ENCODE assay signal across 16 cellular contexts in genomic region chr1:36766481-36766880, GRCh38.
DNase-seq lines count a peak whose midpoint lies in the region; ATAC-seq and TF ChIP-seq lines count a peak whose summit lies in the region.
"Had no signal": no experiment of that assay in that cellular context is flagged by ENCODE, and none has a peak within 500 bp of the region (broad histone marks: within the 10 kb centered on the region; RNA-seq: fewer than 3 reads in every experiment).

No MANE protein-coding gene starts in this region.

- H3K27ac Mint-ChIP-seq in GM23338 (no peak overlapping the region), neural progenitor cell (peak overlapping the region; percentile 14)
- H3K27ac Mint-ChIP-seq in activated naive CD8-positive, alpha-beta T cell treated with anti-CD3 and anti-CD28 coated beads, Interleukin-2, amount 50 U/mL, for 24 hours: no peak overlapping the region
- H3K27ac Mint-ChIP-seq: B cell; CD4-positive, CD25-positive, alpha-beta regulatory T cell had no signal

- no peak for TF ChIP-seq CTCF in GM23338 (conservative IDR thresholded peaks at IDR 0.05; ENCODE audit: low read depth in 2 of 2)
- no peak for TF ChIP-seq CTCF in Panc1 (IDR thresholded peaks at IDR 0.05)
- no peak for TF ChIP-seq CTCF in neural progenitor cell (IDR thresholded peaks at IDR 0.05)

- H3K79me2 ChIP-seq in GM23338 (replicated peaks; ENCODE audit: insufficient read depth): no peaks in the 10 kb centered on the region
- H3K79me2 ChIP-seq in neural progenitor cell (ENCODE audit: low read depth): no peaks in the 10 kb centered on the region

- H3K9me3 ChIP-seq in Panc1 (ENCODE audit: control insufficient read depth, insufficient read depth, low read depth, low read length) (no peaks in the 10 kb centered on the region), neural progenitor cell (ENCODE audit: low read depth) (no peaks in the 10 kb centered on the region)

- no peak overlapping the region for H3K4me3 ChIP-seq in GM23338
- no peak overlapping the region for H3K4me3 ChIP-seq in Panc1 (ENCODE audit: low read depth in 2 of 2, low read length in 2 of 2)
- no peak overlapping the region for H3K4me3 ChIP-seq in neural progenitor cell
- H3K4me3 ChIP-seq: SK-N-MC had no signal

- H3K4me2 ChIP-seq in GM23338: no peak overlapping the region
- H3K4me2 ChIP-seq in neural progenitor cell: peak overlapping the region; percentile 50

- 0 out of 2 replicates have a peak overlapping the region, but pooled peaks have one; percentile 47 for H2AFZ ChIP-seq in GM23338
- H2AFZ ChIP-seq in neural progenitor cell (replicated peaks): peak overlapping the region; percentile 34

- intact Hi-C loops in Panc1 (cut with micrococcal nuclease; ENCODE audit: unreplicated experiment): no loop called here

- H3K27ac ChIP-seq in GM23338 (ENCODE audit: low read depth) (no peak overlapping the region), Panc1 (ENCODE audit: low read length) (no peak overlapping the region), neural progenitor cell (peak overlapping the region; percentile 65)
- H3K27ac ChIP-seq: SK-N-MC had no signal

- H3K9ac ChIP-seq in neural progenitor cell: no peak overlapping the region

- 0 out of 2 replicates have a peak, but pooled peaks cover 3% of the 10 kb centered on the region for H3K9me2 ChIP-seq in GM23338 (ENCODE audit: insufficient read depth)

- H3K36me3 Mint-ChIP-seq in GM23338 (ENCODE audit: low read depth) (no peaks in the 10 kb centered on the region), neural progenitor cell (no peaks in the 10 kb centered on the region)
- no peaks in the 10 kb centered on the region for H3K36me3 Mint-ChIP-seq in activated naive CD8-positive, alpha-beta T cell treated with anti-CD3 and anti-CD28 coated beads, Interleukin-2, amount 50 U/mL, for 24 hours (ENCODE audit: low read depth)
- H3K36me3 Mint-ChIP-seq: CD4-positive, CD25-positive, alpha-beta regulatory T cell had no signal

- H3K4me3 Mint-ChIP-seq in GM23338 (no peak overlapping the region), neural progenitor cell (no peak overlapping the region)
- no peak overlapping the region for H3K4me3 Mint-ChIP-seq in activated naive CD8-positive, alpha-beta T cell treated with anti-CD3 and anti-CD28 coated beads, Interleukin-2, amount 50 U/mL, for 24 hours
- H3K4me3 Mint-ChIP-seq: B cell; CD4-positive, CD25-positive, alpha-beta regulatory T cell had no signal

- H3K9me3 Mint-ChIP-seq in GM23338 (no peaks in the 10 kb centered on the region), neural progenitor cell (no peaks in the 10 kb centered on the region)
- H3K9me3 Mint-ChIP-seq in activated naive CD8-positive, alpha-beta T cell treated with anti-CD3 and anti-CD28 coated beads, Interleukin-2, amount 50 U/mL, for 24 hours: no peaks in the 10 kb centered on the region

- H3K4me1 ChIP-seq in GM23338 (ENCODE audit: insufficient read depth) (peaks cover 20% of the 10 kb centered on the region), Panc1 (ENCODE audit: control insufficient read depth, insufficient read depth, low read length) (no peaks in the 10 kb centered on the region), neural progenitor cell (peaks cover 49% of the 10 kb centered on the region)

- in situ Hi-C loops in Panc1 (cut with HindIII; ENCODE audit: low pct_unique_long_range_greater_than_20kb, low sequenced_read_pairs): no loop called here

- H3K27me3 Mint-ChIP-seq in GM23338 (ENCODE audit: insufficient read depth, low read depth, poor library complexity) (peaks cover 11% of the 10 kb centered on the region), neural progenitor cell (ENCODE audit: insufficient read depth, low read depth) (peaks cover 9% of the 10 kb centered on the region)
- H3K27me3 Mint-ChIP-seq in activated naive CD8-positive, alpha-beta T cell treated with anti-CD3 and anti-CD28 coated beads, Interleukin-2, amount 50 U/mL, for 24 hours: peaks cover 25% of the 10 kb centered on the region

- no peak for ATAC-seq in GM23338
- ATAC-seq in Panc1: 0 out of 2 replicates have a peak, but pooled peaks have one; percentile 50
- ATAC-seq in activated naive CD8-positive, alpha-beta T cell treated with anti-CD3 and anti-CD28 coated beads, Interleukin-2, amount 50 U/mL, for 24 hours: no peak
- ATAC-seq: HCT116 had no signal

- no peaks in the 10 kb centered on the region for H3K36me3 ChIP-seq in GM23338 (ENCODE audit: insufficient read depth)
- H3K36me3 ChIP-seq in Panc1 (ENCODE audit: control insufficient read depth, insufficient read depth, low read length): no peaks in the 10 kb centered on the region
- H3K36me3 ChIP-seq in neural progenitor cell: no peaks in the 10 kb centered on the region

- H4K20me1 ChIP-seq in GM23338 (replicated peaks; ENCODE audit: insufficient read depth): no peaks in the 10 kb centered on the region
- no peaks in the 10 kb centered on the region for H4K20me1 ChIP-seq in neural progenitor cell (ENCODE audit: low read depth)

- POLR2A ChIA-PET in Panc1 (lab: Charles Lee): no interaction called here

- H3K4me1 Mint-ChIP-seq in GM23338: peaks cover 35% of the 10 kb centered on the region
- peaks cover 26% of the 10 kb centered on the region for H3K4me1 Mint-ChIP-seq in neural progenitor cell
- H3K4me1 Mint-ChIP-seq in activated naive CD8-positive, alpha-beta T cell treated with anti-CD3 and anti-CD28 coated beads, Interleukin-2, amount 50 U/mL, for 24 hours: no peaks in the 10 kb centered on the region
- H3K4me1 Mint-ChIP-seq: B cell; CD4-positive, CD25-positive, alpha-beta regulatory T cell had no signal

- no peak for DNase-seq in GM23338 (ENCODE audit: low spot score)
- peak; percentile 54 for DNase-seq in NCI-H146 (lab: John Stamatoyannopoulos, UW)
- no peak for DNase-seq in Panc1 (ENCODE audit: low read depth, low spot score)
- no peak for DNase-seq in neural progenitor cell (ENCODE audit: low spot score)
- no peak for DNase-seq in activated naive CD8-positive, alpha-beta T cell treated with anti-CD3 and anti-CD28 coated beads, Interleukin-2, amount 50 U/mL, for 24 hours
- no peak for DNase-seq in AML-193 (lab: John Stamatoyannopoulos, UW)
- DNase-seq in NCI-H82 treated with DMSO at 0.1 percent for 48 hours (lab: John Stamatoyannopoulos, UW; ENCODE audit: unreplicated experiment): no peak
- DNase-seq: CD4-positive, CD25-positive, alpha-beta regulatory T cell; DMS79; NCI-H2081 treated with DMSO at 0.1 percent for 48 hours; NCI-H226; Right ventricle myocardium superior; T-helper 1 cell had no signal

- CTCF ChIA-PET in Panc1 (lab: Charles Lee): no interaction called here

- H3F3A ChIP-seq in GM23338 (replicated peaks; ENCODE audit: low read depth) (no peaks in the 10 kb centered on the region), neural progenitor cell (ENCODE audit: low read depth) (peaks cover 52% of the 10 kb centered on the region)

- no TSS peak for BruUV-seq in Panc1 (replicated peaks; lab: Mats Ljungman, UMichigan)

- no peaks in the 10 kb centered on the region for H3K27me3 ChIP-seq in GM23338 (ENCODE audit: insufficient read depth)
- H3K27me3 ChIP-seq in Panc1 (ENCODE audit: control insufficient read depth, insufficient read depth, low read length): no peaks in the 10 kb centered on the region
- H3K27me3 ChIP-seq in neural progenitor cell: no peaks in the 10 kb centered on the region

TF ChIP-seq in GM23338, 12 proteins besides CTCF, POLR2A, EP300 and RAD21 (continues in another document):
- no peak for TF ChIP-seq CREB1 (CRISPR knock-in tag; IDR thresholded peaks at IDR 0.05; ENCODE audit: low read depth)
- no peak for TF ChIP-seq JUNB (IDR thresholded peaks at IDR 0.05; ENCODE audit: unreplicated experiment)
- TF ChIP-seq, protein P1, sequence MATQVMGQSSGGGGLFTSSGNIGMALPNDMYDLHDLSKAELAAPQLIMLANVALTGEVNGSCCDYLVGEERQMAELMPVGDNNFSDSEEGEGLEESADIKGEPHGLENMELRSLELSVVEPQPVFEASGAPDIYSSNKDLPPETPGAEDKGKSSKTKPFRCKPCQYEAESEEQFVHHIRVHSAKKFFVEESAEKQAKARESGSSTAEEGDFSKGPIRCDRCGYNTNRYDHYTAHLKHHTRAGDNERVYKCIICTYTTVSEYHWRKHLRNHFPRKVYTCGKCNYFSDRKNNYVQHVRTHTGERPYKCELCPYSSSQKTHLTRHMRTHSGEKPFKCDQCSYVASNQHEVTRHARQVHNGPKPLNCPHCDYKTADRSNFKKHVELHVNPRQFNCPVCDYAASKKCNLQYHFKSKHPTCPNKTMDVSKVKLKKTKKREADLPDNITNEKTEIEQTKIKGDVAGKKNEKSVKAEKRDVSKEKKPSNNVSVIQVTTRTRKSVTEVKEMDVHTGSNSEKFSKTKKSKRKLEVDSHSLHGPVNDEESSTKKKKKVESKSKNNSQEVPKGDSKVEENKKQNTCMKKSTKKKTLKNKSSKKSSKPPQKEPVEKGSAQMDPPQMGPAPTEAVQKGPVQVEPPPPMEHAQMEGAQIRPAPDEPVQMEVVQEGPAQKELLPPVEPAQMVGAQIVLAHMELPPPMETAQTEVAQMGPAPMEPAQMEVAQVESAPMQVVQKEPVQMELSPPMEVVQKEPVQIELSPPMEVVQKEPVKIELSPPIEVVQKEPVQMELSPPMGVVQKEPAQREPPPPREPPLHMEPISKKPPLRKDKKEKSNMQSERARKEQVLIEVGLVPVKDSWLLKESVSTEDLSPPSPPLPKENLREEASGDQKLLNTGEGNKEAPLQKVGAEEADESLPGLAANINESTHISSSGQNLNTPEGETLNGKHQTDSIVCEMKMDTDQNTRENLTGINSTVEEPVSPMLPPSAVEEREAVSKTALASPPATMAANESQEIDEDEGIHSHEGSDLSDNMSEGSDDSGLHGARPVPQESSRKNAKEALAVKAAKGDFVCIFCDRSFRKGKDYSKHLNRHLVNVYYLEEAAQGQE (IDR thresholded peaks at IDR 0.05; ENCODE audit: unreplicated experiment): no peak
- TF ChIP-seq NANOG (IDR thresholded peaks at IDR 0.05; ENCODE audit: borderline replicate concordance): no peak
- no peak for TF ChIP-seq EZH2 (IDR thresholded peaks at IDR 0.05; ENCODE audit: low read depth, unreplicated experiment)
- TF ChIP-seq ZNF114 (CRISPR knock-in tag; IDR thresholded peaks at IDR 0.05): no peak
- TF ChIP-seq ZNF331 (CRISPR knock-in tag; IDR thresholded peaks at IDR 0.05; ENCODE audit: low read depth): no peak
- TF ChIP-seq STAT1 (IDR thresholded peaks at IDR 0.05; ENCODE audit: unreplicated experiment): no peak
- no peak for TF ChIP-seq EZH2phosphoT487 (IDR thresholded peaks at IDR 0.05; ENCODE audit: unreplicated experiment)
- no peak for TF ChIP-seq POLR2AphosphoS5 (IDR thresholded peaks at IDR 0.05; ENCODE audit: low read depth)
- TF ChIP-seq ETS1 (IDR thresholded peaks at IDR 0.05): no peak
